20 cellular contexts compared by ENCODE assay signal in the genomic region with DNA sequence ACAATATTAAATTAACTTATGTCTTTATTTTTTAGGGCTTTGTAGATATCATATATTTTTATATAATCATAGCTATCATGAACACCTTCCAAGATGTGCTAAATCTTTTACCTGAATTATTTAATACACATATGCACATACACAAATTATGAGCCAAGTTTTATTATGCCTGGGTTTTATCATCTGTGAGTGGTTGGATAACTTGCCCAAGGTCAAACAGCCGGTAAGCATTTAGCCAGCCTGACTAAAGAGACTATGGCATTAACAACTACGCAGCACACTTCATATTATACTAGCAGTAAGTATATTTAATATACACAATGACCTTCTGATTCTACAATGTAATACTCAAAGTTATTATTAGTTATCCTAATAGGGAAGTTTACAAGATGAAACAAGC.
"Had no signal": no experiment of that assay in that cellular context is flagged by ENCODE, and none has a peak within 500 bp of the region (broad histone marks: within the 10 kb centered on the region; RNA-seq: fewer than 3 reads in every experiment).

No MANE protein-coding gene starts in this region.

- H3K27ac Mint-ChIP-seq: activated CD4-positive, alpha-beta memory T cell treated with anti-CD3 and anti-CD28 coated beads for 36 hours; activated CD4-positive, alpha-beta T cell treated with anti-CD3 and anti-CD28 coated beads, Interleukin-2, amount 10 ng/mL, durations not matched to agents 7 days and 5 days; activated naive CD4-positive, alpha-beta T cell treated with anti-CD3 and anti-CD28 coated beads, Interleukin-2, amount 10 ng/mL, durations not matched to agents 7 days and 5 days; activated naive CD8-positive, alpha-beta T cell treated with anti-CD3 and anti-CD28 coated beads for 36 hours; activated T-cell treated with anti-CD3 and anti-CD28 coated beads, Interleukin-2, amount 50 U/mL, for 72 hours; activated T-helper 2 cell treated with anti-CD3 and anti-CD28 coated beads, Interferon-gamma antibody, Interleukin-2, Interleukin-4, amounts not matched to agents 10 μg/mL and 5 μg/mL and 100 μg/mL, durations not matched to agents 14 hours and 24 hours and 36 hours; T-cell had no signal

- ATAC-seq: activated T-cell treated with anti-CD3 and anti-CD28 coated beads, Interleukin-2, amount 50 U/mL, for 72 hours; T-cell had no signal

- H3K4me3 ChIP-seq: cardiac muscle cell, SK-N-MC had no signal

- H3K4me1 Mint-ChIP-seq: activated CD4-positive, alpha-beta T cell treated with anti-CD3 and anti-CD28 coated beads, Interleukin-2, amount 10 ng/mL, durations not matched to agents 7 days and 5 days; activated naive CD4-positive, alpha-beta T cell treated with anti-CD3 and anti-CD28 coated beads, Interleukin-2, amount 10 ng/mL, durations not matched to agents 7 days and 5 days; activated naive CD8-positive, alpha-beta T cell treated with anti-CD3 and anti-CD28 coated beads for 36 hours; T-cell had no signal

- H3K36me3 Mint-ChIP-seq: activated CD4-positive, alpha-beta memory T cell treated with anti-CD3 and anti-CD28 coated beads for 36 hours; activated naive CD4-positive, alpha-beta T cell treated with anti-CD3 and anti-CD28 coated beads, Interleukin-2, amount 10 ng/mL, durations not matched to agents 7 days and 5 days; activated naive CD8-positive, alpha-beta T cell treated with anti-CD3 and anti-CD28 coated beads for 36 hours; T-cell had no signal

- H3K27me3 ChIP-seq: brain microvascular endothelial cell, cardiac muscle cell had no signal

- H3K9me3 Mint-ChIP-seq: activated CD4-positive, alpha-beta memory T cell treated with anti-CD3 and anti-CD28 coated beads for 36 hours; activated CD4-positive, alpha-beta T cell treated with anti-CD3 and anti-CD28 coated beads, Interleukin-2, amount 10 ng/mL, durations not matched to agents 7 days and 5 days; activated naive CD4-positive, alpha-beta T cell treated with anti-CD3 and anti-CD28 coated beads, Interleukin-2, amount 10 ng/mL, durations not matched to agents 7 days and 5 days; activated naive CD8-positive, alpha-beta T cell treated with anti-CD3 and anti-CD28 coated beads for 36 hours; activated T-cell treated with anti-CD3 and anti-CD28 coated beads, Interleukin-2, amount 50 U/mL, for 72 hours; activated T-helper 2 cell treated with anti-CD3 and anti-CD28 coated beads, Interferon-gamma antibody, Interleukin-2, Interleukin-4, amounts not matched to agents 10 μg/mL and 5 μg/mL and 100 μg/mL, durations not matched to agents 14 hours and 24 hours and 36 hours had no signal

- H3K4me3 Mint-ChIP-seq: activated CD4-positive, alpha-beta memory T cell treated with anti-CD3 and anti-CD28 coated beads for 36 hours; activated CD4-positive, alpha-beta T cell treated with anti-CD3 and anti-CD28 coated beads, Interleukin-2, amount 10 ng/mL, durations not matched to agents 7 days and 5 days; activated naive CD4-positive, alpha-beta T cell treated with anti-CD3 and anti-CD28 coated beads, Interleukin-2, amount 10 ng/mL, durations not matched to agents 7 days and 5 days; activated naive CD8-positive, alpha-beta T cell treated with anti-CD3 and anti-CD28 coated beads for 36 hours; activated T-cell treated with anti-CD3 and anti-CD28 coated beads, Interleukin-2, amount 50 U/mL, for 72 hours; T-cell had no signal

- DNase-seq: activated CD4-positive, alpha-beta memory T cell treated with anti-CD3 and anti-CD28 coated beads for 36 hours; activated CD4-positive, alpha-beta T cell treated with anti-CD3 and anti-CD28 coated beads, Interleukin-2, amount 10 ng/mL, durations not matched to agents 7 days and 5 days; activated CD4-positive, CD25-positive, alpha-beta regulatory T cell; activated CD8-positive, alpha-beta memory T cell treated with anti-CD3 and anti-CD28 coated beads for 24 hours; activated gamma-delta T cell treated with Interleukin-2 at 50 U/mL for 16 hours; activated naive CD4-positive, alpha-beta T cell treated with anti-CD3 and anti-CD28 coated beads, Interleukin-2, amount 10 ng/mL, durations not matched to agents 7 days and 5 days; activated naive CD8-positive, alpha-beta T cell treated with anti-CD3 and anti-CD28 coated beads for 36 hours; activated T-cell treated with anti-CD3 and anti-CD28 coated beads for 4 hours; activated T-cell treated with anti-CD3 and anti-CD28 coated beads, Interleukin-2, amount 50 U/mL, for 72 hours; Karpas-422; NCI-H2171; NCI-H2227 treated with DMSO at 0.1 percent for 48 hours; NCI-H524 treated with DMSO at 0.1 percent for 48 hours; T-cell; T-helper 2 cell; T1000 had no signal

- H3K27ac ChIP-seq: brain microvascular endothelial cell, cardiac muscle cell, SK-N-MC had no signal

- H3K36me3 ChIP-seq: brain microvascular endothelial cell, cardiac muscle cell had no signal

- H3K27me3 Mint-ChIP-seq: activated CD4-positive, alpha-beta memory T cell treated with anti-CD3 and anti-CD28 coated beads for 36 hours; activated CD4-positive, alpha-beta T cell treated with anti-CD3 and anti-CD28 coated beads, Interleukin-2, amount 10 ng/mL, durations not matched to agents 7 days and 5 days; activated naive CD4-positive, alpha-beta T cell treated with anti-CD3 and anti-CD28 coated beads, Interleukin-2, amount 10 ng/mL, durations not matched to agents 7 days and 5 days; T-cell had no signal
